In genomic region chr20:373171-373890, GRCh38 we compare ENCODE assay signal across 9 cellular contexts. TPM values are rescaled to one million over a fixed set of nuclear protein-coding genes. Genes with fewer than 3 reads are reported as not detected.
DNase-seq lines count a peak whose midpoint lies in the region; ATAC-seq and TF ChIP-seq lines count a peak whose summit lies in the region.
"Had no signal": no experiment of that assay in that cellular context is flagged by ENCODE, and none has a peak within 500 bp of the region (broad histone marks: within the 10 kb centered on the region; RNA-seq: fewer than 3 reads in every experiment).

No MANE protein-coding gene starts in this region.

- H3K27ac Mint-ChIP-seq in dendritic cell treated with granulocyte-macrophage colony-stimulating factor and Interleukin-4, amounts not matched to agents 40 ng/mL and 50 ng/mL, for 4 days = peak overlapping the region; percentile 81
- H3K27ac Mint-ChIP-seq in effector memory CD8-positive, alpha-beta T cell = no peak overlapping the region
- H3K27ac Mint-ChIP-seq: stimulated activated naive B cell treated with anti-CD40 and anti-IgM and Interleukin-4, amounts not matched to agents 10 μg/mL and 1 μg/mL and 100 μg/mL, for 72 hours had no signal

- H3K9me3 Mint-ChIP-seq in dendritic cell treated with granulocyte-macrophage colony-stimulating factor and Interleukin-4, amounts not matched to agents 40 ng/mL and 50 ng/mL, for 4 days = no peaks in the 10 kb centered on the region
- no peaks in the 10 kb centered on the region for H3K9me3 Mint-ChIP-seq in effector memory CD8-positive, alpha-beta T cell
- H3K9me3 Mint-ChIP-seq: stimulated activated naive B cell treated with anti-CD40 and anti-IgM and Interleukin-4, amounts not matched to agents 10 μg/mL and 1 μg/mL and 100 μg/mL, for 72 hours had no signal

- no peak for TF ChIP-seq CTCF in ascending aorta (IDR thresholded peaks at IDR 0.05)

- peaks cover 3% of the 10 kb centered on the region for H3K27me3 Mint-ChIP-seq in dendritic cell treated with granulocyte-macrophage colony-stimulating factor and Interleukin-4, amounts not matched to agents 40 ng/mL and 50 ng/mL, for 4 days
- peaks cover 13 to 17% of the 10 kb centered on the region in 2 donors for H3K27me3 Mint-ChIP-seq in effector memory CD8-positive, alpha-beta T cell

- H3K4me1 ChIP-seq in mesodermal cell (ENCODE audit: control insufficient read depth, insufficient read depth, low read length, poor library complexity, severe bottlenecking) = peaks cover 25% of the 10 kb centered on the region
- no peaks in the 10 kb centered on the region for H3K4me1 ChIP-seq in ascending aorta

- no peaks in the 10 kb centered on the region for H3K27me3 ChIP-seq in ascending aorta

- H3K4me1 Mint-ChIP-seq in dendritic cell treated with granulocyte-macrophage colony-stimulating factor and Interleukin-4, amounts not matched to agents 40 ng/mL and 50 ng/mL, for 4 days (ENCODE audit: low read depth) = peaks cover 37% of the 10 kb centered on the region
- peaks cover 0 to 3% of the 10 kb centered on the region in 2 donors for H3K4me1 Mint-ChIP-seq in effector memory CD8-positive, alpha-beta T cell (ENCODE audit: low read depth in 2 of 2)

- DNase-seq in ELF-1 (ENCODE audit: low read depth, low spot score) (peak; percentile 91), NCI-H82 treated with DMSO at 0.1 percent for 48 hours (lab: John Stamatoyannopoulos, UW; ENCODE audit: unreplicated experiment) (peak; percentile 41), ascending aorta (ENCODE audit: low spot score in 2 of 2) (no peak)
- no peak for DNase-seq in activated CD8-positive, alpha-beta memory T cell treated with anti-CD3 and anti-CD28 coated beads for 24 hours
- no peak for DNase-seq in effector memory CD8-positive, alpha-beta T cell
- DNase-seq: stimulated activated naive B cell treated with anti-CD40 and anti-IgM and Interleukin-4, amounts not matched to agents 10 μg/mL and 1 μg/mL and 100 μg/mL, for 72 hours had no signal

- no peak overlapping the region for H3K4me3 Mint-ChIP-seq in dendritic cell treated with granulocyte-macrophage colony-stimulating factor and Interleukin-4, amounts not matched to agents 40 ng/mL and 50 ng/mL, for 4 days
- no peak overlapping the region for H3K4me3 Mint-ChIP-seq in effector memory CD8-positive, alpha-beta T cell
- H3K4me3 Mint-ChIP-seq: stimulated activated naive B cell treated with anti-CD40 and anti-IgM and Interleukin-4, amounts not matched to agents 10 μg/mL and 1 μg/mL and 100 μg/mL, for 72 hours had no signal

- H3K27ac ChIP-seq in mesodermal cell (ENCODE audit: low read depth, low read length, severe bottlenecking) = peak overlapping the region; percentile 87
- peak overlapping the region in 1 of 2 donors; percentile 16 for H3K27ac ChIP-seq in ascending aorta

- no peak for ATAC-seq in HG03108 (IDR thresholded peaks at IDR 0.05; ENCODE audit: unreplicated experiment)
- no peak for ATAC-seq in effector memory CD8-positive, alpha-beta T cell (replicated peaks)

- 69 to 82% methylated on average over 4 of the region's 9 CpGs for whole genome bisulfite sequencing in mesodermal cell (ENCODE audit: insufficient coverage in 2 of 2), 2 experiments

- H3K36me3 Mint-ChIP-seq in dendritic cell treated with granulocyte-macrophage colony-stimulating factor and Interleukin-4, amounts not matched to agents 40 ng/mL and 50 ng/mL, for 4 days (ENCODE audit: low read depth) = no peaks in the 10 kb centered on the region
- H3K36me3 Mint-ChIP-seq in effector memory CD8-positive, alpha-beta T cell (ENCODE audit: insufficient read depth) = no peaks in the 10 kb centered on the region
- H3K36me3 Mint-ChIP-seq: stimulated activated naive B cell treated with anti-CD40 and anti-IgM and Interleukin-4, amounts not matched to agents 10 μg/mL and 1 μg/mL and 100 μg/mL, for 72 hours had no signal

- H3K4me3 ChIP-seq in mesodermal cell (ENCODE audit: extremely low read depth, insufficient read depth, low read length, poor library complexity, severe bottlenecking) (no peak overlapping the region), ascending aorta (no peak overlapping the region)

- H3K36me3 ChIP-seq in mesodermal cell (ENCODE audit: control insufficient read depth, insufficient read depth, low read length) = no peaks in the 10 kb centered on the region
- H3K36me3 ChIP-seq in ascending aorta = no peaks in the 10 kb centered on the region

- H3K9me3 ChIP-seq in mesodermal cell (ENCODE audit: control insufficient read depth, low read length) (no peaks in the 10 kb centered on the region), ascending aorta (no peaks in the 10 kb centered on the region)

- intact Hi-C loops in dendritic cell treated with granulocyte-macrophage colony-stimulating factor and Interleukin-4, amounts not matched to agents 40 ng/mL and 50 ng/mL, for 4 days (cut with micrococcal nuclease) = loop anchor here (2.0 to 5.0 kb wide), 3 partner anchors 19 to 49 kb away; partner anchors contain the start of genes RBCK1 and SOX12
- intact Hi-C loops in ascending aorta (cut with DNase I) = no loop called here

RNA-seq across cellular contexts. Expression of gene TRIB3, which starts 7.2 kb away (rescaled TPM):
- 20.7 TPM for polyA plus RNA-seq in mesodermal cell (2013, experiment 1 of 2)
- polyA plus RNA-seq in mesodermal cell (2013, experiment 2 of 2) = 13.8 TPM
- not detected for total RNA-seq in ascending aorta

RNA-seq across cellular contexts. Expression of gene NRSN2, which starts 26.4 kb away (rescaled TPM):
- polyA plus RNA-seq in mesodermal cell (2013, experiment 1 of 2) = 53.5 TPM
- polyA plus RNA-seq in mesodermal cell (2013, experiment 2 of 2) = 44.3 TPM
- 24.5 TPM for total RNA-seq in ascending aorta

RNA-seq across cellular contexts. Expression of gene RBCK1, which starts 34.8 kb away (rescaled TPM):
- 61.7 TPM for polyA plus RNA-seq in mesodermal cell (2013, experiment 1 of 2)
- 56.2 TPM for polyA plus RNA-seq in mesodermal cell (2013, experiment 2 of 2)
- total RNA-seq in ascending aorta = 123 TPM

RNA-seq across cellular contexts. Expression of gene SOX12, which starts 48.0 kb away (rescaled TPM):
- 42.8 TPM for polyA plus RNA-seq in mesodermal cell (2013, experiment 1 of 2)
- 40.6 TPM for polyA plus RNA-seq in mesodermal cell (2013, experiment 2 of 2)
- total RNA-seq in ascending aorta = 6.2 TPM

Comparison
In these comparisons a context has a peak if more than half of its experiments do, and no peak if none do; other contexts are left out.
1. DNase-seq: peak in ELF-1 (single experiment) and NCI-H82 treated with DMSO at 0.1 percent for 48 hours (single experiment); none in activated CD8-positive, alpha-beta memory T cell treated with anti-CD3 and anti-CD28 coated beads for 24 hours (single experiment), ascending aorta (0 of 2) and effector memory CD8-positive, alpha-beta T cell (0 of 3).